14 cellular contexts compared by ENCODE assay signal in the genomic region with DNA sequence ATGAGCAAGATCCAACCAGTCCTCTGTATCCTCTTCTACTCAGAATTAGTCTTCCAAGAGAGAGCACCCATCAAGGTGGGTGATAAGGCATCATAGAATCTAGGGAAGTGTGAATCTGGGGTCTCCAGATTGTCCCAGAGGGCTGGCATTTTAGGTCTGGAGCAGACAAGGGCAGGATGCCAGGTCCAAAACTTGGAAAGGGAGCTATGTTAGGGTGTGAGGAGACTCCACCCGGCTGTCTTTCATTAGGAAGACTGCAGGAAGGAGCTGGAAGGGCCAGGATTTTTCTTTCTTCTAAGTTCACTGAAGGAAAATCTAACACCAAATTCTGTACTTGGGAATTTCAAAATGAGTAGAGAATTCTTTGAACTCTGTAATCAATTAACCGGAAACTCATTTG.
A peak's percentile ranks its signal among the peaks of the same experiment; 100 is the strongest.
DNase-seq lines count a peak whose midpoint lies in the region; TF ChIP-seq lines count a peak whose summit lies in the region.
"Had no signal": no experiment of that assay in that cellular context is flagged by ENCODE, and none has a peak within 500 bp of the region (broad histone marks: within the 10 kb centered on the region; RNA-seq: fewer than 3 reads in every experiment).

No MANE protein-coding gene starts in this region.

- H3K27ac Mint-ChIP-seq in MCF 10A (ENCODE audit: low read depth, unreplicated experiment) = peak overlapping the region; percentile 10
- H3K27ac Mint-ChIP-seq: activated CD4-positive, alpha-beta memory T cell treated with anti-CD3 and anti-CD28 coated beads, Interleukin-2, amount 10 ng/mL, durations not matched to agents 7 days and 5 days had no signal

- no peak overlapping the region for H4K91ac ChIP-seq in mesenchymal stem cell (ENCODE audit: low read length)

- peak overlapping the region; percentile 61 for H2BK5ac ChIP-seq in mesenchymal stem cell (ENCODE audit: low read depth, low read length, poor library complexity, severe bottlenecking)

- peaks cover 5% of the 10 kb centered on the region for H3K36me3 Mint-ChIP-seq in MCF 10A (ENCODE audit: insufficient read depth, unreplicated experiment)

- no peaks in the 10 kb centered on the region for H3K9me3 ChIP-seq in mammary epithelial cell (replicated peaks; ENCODE audit: insufficient read depth, low read length)
- no peaks in the 10 kb centered on the region for H3K9me3 ChIP-seq in ascending aorta
- H3K9me3 ChIP-seq in mesenchymal stem cell (ENCODE audit: control insufficient read depth, low read length) = no peaks in the 10 kb centered on the region
- H3K9me3 ChIP-seq in transverse colon = no peaks in the 10 kb centered on the region
- H3K9me3 ChIP-seq: colonic mucosa had no signal

- H3K79me2 ChIP-seq in mammary epithelial cell (ENCODE audit: insufficient read depth, low read length) = peaks cover 75% of the 10 kb centered on the region

- H3K4me3 ChIP-seq in mammary epithelial cell (replicated peaks in 1 of 3; ENCODE audit: insufficient read depth in 1 of 3, low read depth in 2 of 3, low read length in 3 of 3) = no peak overlapping the region
- H3K4me3 ChIP-seq in ascending aorta = no peak overlapping the region
- no peak overlapping the region for H3K4me3 ChIP-seq in mesenchymal stem cell (ENCODE audit: insufficient read depth in 1 of 2, low read depth in 1 of 2, low read length in 2 of 2)
- H3K4me3 ChIP-seq in transverse colon = no peak overlapping the region
- H3K4me3 ChIP-seq: colonic mucosa had no signal

- in situ Hi-C loops in mammary epithelial cell (cut with MboI; ENCODE audit: low sequenced_read_pairs in 2 of 2) = no loop called here
- in situ Hi-C loops in transverse colon (cut with MboI; ENCODE audit: low pct_ligation_motif_present in 1 of 4, low pct_unique_long_range_greater_than_20kb in 1 of 4, low sequenced_read_pairs in 3 of 4) = no loop called here

- peak overlapping the region; percentile 95 for H2AK5ac ChIP-seq in mesenchymal stem cell (ENCODE audit: low read length, severe bottlenecking)

- no peak for DNase-seq in MCF 10A (ENCODE audit: unreplicated experiment)
- no peak for DNase-seq in mammary epithelial cell
- no peak for DNase-seq in ascending aorta (ENCODE audit: low spot score in 2 of 2)
- DNase-seq in mesenchymal stem cell = no peak
- no peak for DNase-seq in transverse colon
- no peak for DNase-seq in activated naive CD4-positive, alpha-beta T cell treated with anti-CD3 and anti-CD28 coated beads, Interleukin-2, amount 50 U/mL, for 16 hours
- no peak for DNase-seq in MV-4-11 (lab: John Stamatoyannopoulos, UW)
- no peak for DNase-seq in A172 (ENCODE audit: low spot score)
- DNase-seq: activated CD4-positive, alpha-beta memory T cell treated with anti-CD3 and anti-CD28 coated beads, Interleukin-2, amount 10 ng/mL, durations not matched to agents 7 days and 5 days; activated naive CD4-positive, alpha-beta T cell; colonic mucosa; immature natural killer cell; NCI-H226; OCI-M1 had no signal

- intact Hi-C loops in MCF 10A (cut with micrococcal nuclease) (loop anchor here (5.0 kb wide), 1 partner anchor 138 kb away; no protein-coding TSS in a partner anchor), mammary epithelial cell (cut with micrococcal nuclease) (no loop called here), ascending aorta (cut with DNase I) (loop anchor here (5.0 kb wide), 1 partner anchor 213 kb away; no protein-coding TSS in a partner anchor), transverse colon (cut with DNase I; ENCODE audit: low total_unique reads) (no loop called here)

- H3K36me3 ChIP-seq in mammary epithelial cell (ENCODE audit: insufficient read depth, low read length) (no peaks in the 10 kb centered on the region), ascending aorta (no peaks in the 10 kb centered on the region), mesenchymal stem cell (ENCODE audit: control insufficient read depth in 1 of 2, insufficient read depth in 2 of 2, low read depth in 1 of 2, low read length in 2 of 2) (no peaks in the 10 kb centered on the region), transverse colon (no peaks in the 10 kb centered on the region)
- H3K36me3 ChIP-seq: colonic mucosa had no signal

- H3K9ac ChIP-seq in mammary epithelial cell (ENCODE audit: insufficient read depth, low read length) = no peak overlapping the region
- peak overlapping the region; percentile 37 for H3K9ac ChIP-seq in mesenchymal stem cell (ENCODE audit: low read length)

- no peak for TF ChIP-seq POLR2A in transverse colon (IDR thresholded peaks at IDR 0.05)

- BruUV-seq in MCF 10A (replicated peaks; lab: Mats Ljungman, UMichigan) (no TSS peak), mammary epithelial cell (replicated peaks; lab: Mats Ljungman, UMichigan) (no TSS peak)

- no peaks in the 10 kb centered on the region for H3K27me3 Mint-ChIP-seq in MCF 10A (ENCODE audit: insufficient read depth, unreplicated experiment)
- H3K27me3 Mint-ChIP-seq: activated CD4-positive, alpha-beta memory T cell treated with anti-CD3 and anti-CD28 coated beads, Interleukin-2, amount 10 ng/mL, durations not matched to agents 7 days and 5 days had no signal

- H2AFZ ChIP-seq in mammary epithelial cell (ENCODE audit: low read depth, low read length) (no peak overlapping the region), mesenchymal stem cell (ENCODE audit: low read depth, low read length) (no peak overlapping the region)

- H2BK15ac ChIP-seq in mesenchymal stem cell (ENCODE audit: low read depth, poor library complexity, severe bottlenecking) = no peak overlapping the region

- H3K27ac ChIP-seq in mammary epithelial cell (ENCODE audit: insufficient read depth, low read depth, low read length) (no peak overlapping the region), ascending aorta (peak overlapping the region; percentile 96 to 97), mesenchymal stem cell (ENCODE audit: low read length, poor library complexity, severe bottlenecking) (peak overlapping the region; percentile 96), transverse colon (peak overlapping the region; percentile 12 to 97 (median 90))
- H3K27ac ChIP-seq: colonic mucosa had no signal

- H3K27me3 ChIP-seq in mammary epithelial cell (ENCODE audit: insufficient read depth, low read length) = no peaks in the 10 kb centered on the region
- no peaks in the 10 kb centered on the region for H3K27me3 ChIP-seq in ascending aorta
- no peaks in the 10 kb centered on the region for H3K27me3 ChIP-seq in mesenchymal stem cell (ENCODE audit: control insufficient read depth in 1 of 2, insufficient read depth in 1 of 2, low read length in 2 of 2)
- no peaks in the 10 kb centered on the region for H3K27me3 ChIP-seq in transverse colon
- H3K27me3 ChIP-seq: colonic mucosa had no signal

- TF ChIP-seq CTCF in MCF 10A (IDR thresholded peaks at IDR 0.05; ENCODE audit: unreplicated experiment) (no peak), mammary epithelial cell (conservative IDR thresholded peaks at IDR 0.05 in 1 of 2, IDR thresholded peaks at IDR 0.05 in 1 of 2; ENCODE audit: extremely low read depth in 1 of 2, insufficient read depth in 1 of 2, low read depth in 1 of 2, low read length in 2 of 2) (no peak), ascending aorta (IDR thresholded peaks at IDR 0.05) (no peak), transverse colon (IDR thresholded peaks at IDR 0.05) (no peak)

- H3K4me2 ChIP-seq in mammary epithelial cell (ENCODE audit: insufficient read depth, low read depth, low read length) (no peak overlapping the region), mesenchymal stem cell (ENCODE audit: low read length, poor library complexity, severe bottlenecking) (no peak overlapping the region)

- no peak overlapping the region for H3K18ac ChIP-seq in mesenchymal stem cell (ENCODE audit: low read depth in 1 of 2, low read length in 2 of 2)

- WGBS in mammary epithelial cell (ENCODE audit: low coverage, missing lambda C conversion rate) = 34% methylated on average over 2 of the region's 2 CpGs
- whole genome bisulfite sequencing in mesenchymal stem cell = 100% methylated on average over 1 of the region's 2 CpGs
- WGBS in transverse colon (ENCODE audit: low coverage in 1 of 2), 2 donors = 67 to 73% methylated on average over 2 of the region's 2 CpGs

- H3K4me1 Mint-ChIP-seq in MCF 10A (ENCODE audit: insufficient read depth, unreplicated experiment) = peaks cover 32% of the 10 kb centered on the region

- no peaks in the 10 kb centered on the region for H3K9me3 Mint-ChIP-seq in MCF 10A (ENCODE audit: unreplicated experiment)
- H3K9me3 Mint-ChIP-seq: activated CD4-positive, alpha-beta memory T cell treated with anti-CD3 and anti-CD28 coated beads, Interleukin-2, amount 10 ng/mL, durations not matched to agents 7 days and 5 days; immature natural killer cell had no signal

- no peak overlapping the region for H2BK120ac ChIP-seq in mesenchymal stem cell (ENCODE audit: low read depth, low read length)

- H2BK12ac ChIP-seq in mesenchymal stem cell (ENCODE audit: low read length in 2 of 2) = no peak overlapping the region

- H4K20me1 ChIP-seq in mammary epithelial cell (ENCODE audit: insufficient read depth, low read length) = no peaks in the 10 kb centered on the region

- dilution Hi-C loops in mammary epithelial cell (cut with HindIII; ENCODE audit: low sequenced_read_pairs) = no loop called here

- CTCF ChIA-PET in MCF 10A (lab: Yijun Ruan, JAX) (interaction anchor here (0.6 to 1.8 kb wide), 3 partner anchors 273 to 313 kb away, joined by 3 to 5 read pairs (median 4); no protein-coding TSS in a partner anchor), mammary epithelial cell (lab: Charles Lee; ENCODE audit: low non-redundant PET) (no interaction called here)

- H3K23ac ChIP-seq in mesenchymal stem cell (ENCODE audit: low read length in 2 of 2) = no peak overlapping the region

- no peak overlapping the region for H3K14ac ChIP-seq in mesenchymal stem cell (ENCODE audit: low read length in 2 of 2)

- peak overlapping the region in 1 of 2 experiments; percentile 73 for H3K4ac ChIP-seq in mesenchymal stem cell (ENCODE audit: low read depth in 1 of 2, low read length in 2 of 2)

- H3K4me3 Mint-ChIP-seq in MCF 10A (ENCODE audit: unreplicated experiment) = no peak overlapping the region
- H3K4me3 Mint-ChIP-seq: activated CD4-positive, alpha-beta memory T cell treated with anti-CD3 and anti-CD28 coated beads, Interleukin-2, amount 10 ng/mL, durations not matched to agents 7 days and 5 days; immature natural killer cell had no signal

- H4K8ac ChIP-seq in mesenchymal stem cell (ENCODE audit: low read length) = no peak overlapping the region

- H3K79me1 ChIP-seq in mesenchymal stem cell (replicated peaks; ENCODE audit: low read length, poor library complexity, severe bottlenecking) = peaks cover 1% of the 10 kb centered on the region

- POLR2A ChIA-PET in MCF 10A (lab: Yijun Ruan, JAX) = interaction anchor here (0.7 to 8.1 kb wide), 2 partner anchors 13 to 944 kb away, joined by 3 to 98 read pairs; no protein-coding TSS in a partner anchor

- peaks cover 38% of the 10 kb centered on the region for H3K4me1 ChIP-seq in mammary epithelial cell (ENCODE audit: insufficient read depth, low read length)
- peaks cover 5 to 36% of the 10 kb centered on the region in 2 donors for H3K4me1 ChIP-seq in ascending aorta
- H3K4me1 ChIP-seq in mesenchymal stem cell (ENCODE audit: control insufficient read depth, insufficient read depth, low read depth, low read length) = peaks cover 12% of the 10 kb centered on the region
- peaks cover 15 to 45% (median 29%) of the 10 kb centered on the region in 4 donors for H3K4me1 ChIP-seq in transverse colon

- TF ChIP-seq EP300 in transverse colon (IDR thresholded peaks at IDR 0.05; ENCODE audit: low read depth) = no peak

Comparison
In these comparisons a context has a peak if more than half of its experiments do, and no peak if none do; other contexts are left out.
1. intact Hi-C loops: an anchor here in MCF 10A (5.0 kb wide) and ascending aorta (5.0 kb wide); none called in mammary epithelial cell and transverse colon.